ENCODE assay signal across 25 cellular contexts in the genomic region with DNA sequence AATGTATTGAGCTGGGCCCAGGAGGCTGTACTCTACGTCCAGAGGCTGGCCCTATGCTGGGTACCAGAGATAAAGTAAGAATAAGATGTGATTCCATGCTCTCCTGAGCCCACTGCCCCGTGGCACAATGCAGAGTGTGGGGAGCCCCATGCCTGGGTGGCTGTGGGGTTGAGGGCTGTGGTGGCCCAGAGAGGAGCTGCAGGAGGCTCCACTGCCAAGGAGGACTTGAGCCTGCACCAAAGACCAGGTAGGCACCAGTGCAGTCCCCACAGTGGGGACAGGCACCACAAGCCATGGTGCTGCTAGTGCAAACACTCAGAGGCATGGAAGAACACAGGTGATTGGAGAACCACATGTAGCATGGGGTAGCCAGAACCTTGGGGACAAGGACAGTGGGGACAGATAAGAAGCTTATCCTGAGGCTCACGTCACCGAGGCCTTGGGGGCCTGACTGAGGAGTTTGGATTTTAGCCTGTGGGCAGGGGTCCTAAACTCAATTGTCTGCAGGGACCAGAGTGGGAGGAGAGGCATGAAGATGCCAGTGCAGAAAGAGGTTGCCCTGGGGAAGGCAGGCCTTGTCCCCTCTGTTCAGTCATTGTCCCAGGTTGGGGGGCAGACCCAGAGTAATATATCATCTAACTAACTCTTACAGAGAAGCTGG. TPM values are rescaled to one million over a fixed set of nuclear protein-coding genes. Genes with fewer than 3 reads are reported as not detected.
DNase-seq lines count a peak whose midpoint lies in the region; ATAC-seq, FAIRE-seq and TF ChIP-seq lines count a peak whose summit lies in the region.
"Had no signal": no experiment of that assay in that cellular context is flagged by ENCODE, and none has a peak within 500 bp of the region (broad histone marks: within the 10 kb centered on the region; RNA-seq: fewer than 3 reads in every experiment).

No MANE protein-coding gene starts in this region.

- peak; percentile 17 for DNase-seq in Right ventricle myocardium superior
- DNase-seq in right atrium auricular region (ENCODE audit: low spot score), result no peak
- DNase-seq in coronary artery (ENCODE audit: low spot score), result peak; percentile 68
- peak; percentile 31 for DNase-seq in osteoblast (ENCODE audit: insufficient read length, low spot score, missing footprints)
- DNase-seq in tibial artery, result peak; percentile 12 to 54
- DNase-seq in H54 (ENCODE audit: insufficient read length, low spot score), result no peak
- no peak for DNase-seq in esophagus squamous epithelium (lab: John Stamatoyannopoulos, UW)
- DNase-seq: activated CD8-positive, alpha-beta memory T cell treated with anti-CD3 and anti-CD28 coated beads for 24 hours; cerebellar nuclear complex; DMS153; GOT3; NCI-H1092 treated with DMSO at 0.1 percent for 48 hours; NCI-H187 treated with DMSO at 0.1 percent for 48 hours; NCI-H69; trophoblast cell had no signal

- H3K4me3 ChIP-seq in right atrium auricular region (no peak overlapping the region), coronary artery (no peak overlapping the region), osteoblast (ENCODE audit: insufficient read depth, low read length) (no peak overlapping the region), tibial artery (no peak overlapping the region), esophagus squamous epithelium (no peak overlapping the region)
- H3K4me3 ChIP-seq: body of pancreas, neural progenitor cell, SK-N-MC had no signal

- H4K20me1 ChIP-seq in osteoblast (ENCODE audit: insufficient read depth, low read length), result no peaks in the 10 kb centered on the region

- no peak for ATAC-seq in Right ventricle myocardium superior (ENCODE audit: poor library complexity)
- no peak for ATAC-seq in HG02973 (IDR thresholded peaks at IDR 0.05; ENCODE audit: unreplicated experiment)
- ATAC-seq: activated CD4-positive, CD25-positive, alpha-beta regulatory T cell treated with anti-CD3 and anti-CD28 coated beads, Interleukin-2, amount 50 U/mL, for 24 hours; body of pancreas had no signal

- H3K27me3 ChIP-seq in right atrium auricular region (no peaks in the 10 kb centered on the region), osteoblast (ENCODE audit: insufficient read depth, low read length) (no peaks in the 10 kb centered on the region), tibial artery (no peaks in the 10 kb centered on the region), esophagus squamous epithelium (no peaks in the 10 kb centered on the region)
- H3K27me3 ChIP-seq: body of pancreas, neural progenitor cell had no signal

- H3K27ac ChIP-seq in right atrium auricular region, result no peak overlapping the region
- no peak overlapping the region for H3K27ac ChIP-seq in coronary artery
- no peak overlapping the region for H3K27ac ChIP-seq in osteoblast (ENCODE audit: low read depth, low read length)
- no peak overlapping the region for H3K27ac ChIP-seq in tibial artery
- H3K27ac ChIP-seq in esophagus squamous epithelium, result no peak overlapping the region
- H3K27ac ChIP-seq: body of pancreas, neural progenitor cell, SK-N-MC had no signal

- intact Hi-C loops in Right ventricle myocardium superior (cut with DNase I) (loop anchor here (5.0 kb wide), 1 partner anchor 127 kb away; the partner anchor contains the start of gene CSF1), tibial artery (cut with DNase I; ENCODE audit: low total_unique reads) (no loop called here), esophagus squamous epithelium (cut with DNase I) (no loop called here)

- no peak overlapping the region for H3K4me2 ChIP-seq in osteoblast (ENCODE audit: insufficient read depth, low read length)
- H3K4me2 ChIP-seq: neural progenitor cell had no signal

- H3K4me1 ChIP-seq in right atrium auricular region (peaks cover 0 to 43% of the 10 kb centered on the region in 2 donors), osteoblast (ENCODE audit: insufficient read depth, low read length) (peaks cover 25% of the 10 kb centered on the region), tibial artery (peaks cover 0 to 56% (median 38%) of the 10 kb centered on the region in 4 donors), esophagus squamous epithelium (peaks cover 9 to 76% (median 48%) of the 10 kb centered on the region in 3 donors)

- WGBS in esophagus squamous epithelium, 2 donors, result 82 to 90% methylated on average over 3 to 4 of the region's 4 CpGs

- H2AFZ ChIP-seq in osteoblast (ENCODE audit: low read length), result no peak overlapping the region
- H2AFZ ChIP-seq: neural progenitor cell had no signal

- no peaks in the 10 kb centered on the region for H3K9me3 ChIP-seq in right atrium auricular region
- H3K9me3 ChIP-seq in osteoblast (ENCODE audit: low read depth, low read length), result peaks cover 3% of the 10 kb centered on the region
- no peaks in the 10 kb centered on the region for H3K9me3 ChIP-seq in tibial artery
- no peaks in the 10 kb centered on the region for H3K9me3 ChIP-seq in esophagus squamous epithelium
- H3K9me3 ChIP-seq: body of pancreas had no signal

- no peak for FAIRE-seq in H54 (lab: Jason Lieb, UNC)
- FAIRE-seq: GM12892, TTC549 had no signal

- TF ChIP-seq POLR2A in H54 (IDR thresholded peaks at IDR 0.05; ENCODE audit: low read depth, low read length) (no peak), esophagus squamous epithelium (IDR thresholded peaks at IDR 0.05) (no peak)

- no peaks in the 10 kb centered on the region for H3K79me2 ChIP-seq in osteoblast (ENCODE audit: insufficient read depth, low read length)

- no peak for TF ChIP-seq CTCF in right atrium auricular region (IDR thresholded peaks at IDR 0.05)
- no peak for TF ChIP-seq CTCF in coronary artery (IDR thresholded peaks at IDR 0.05)
- TF ChIP-seq CTCF in osteoblast (IDR thresholded peaks at IDR 0.05; ENCODE audit: extremely low read depth, low read depth, low read length), result no peak
- TF ChIP-seq CTCF in tibial artery (IDR thresholded peaks at IDR 0.05), result no peak
- TF ChIP-seq CTCF in esophagus squamous epithelium (IDR thresholded peaks at IDR 0.05), result no peak

- H3K36me3 ChIP-seq in right atrium auricular region, result no peaks in the 10 kb centered on the region
- no peaks in the 10 kb centered on the region for H3K36me3 ChIP-seq in osteoblast (ENCODE audit: insufficient read depth, low read length)
- H3K36me3 ChIP-seq in tibial artery, result no peaks in the 10 kb centered on the region
- H3K36me3 ChIP-seq in esophagus squamous epithelium, result no peaks in the 10 kb centered on the region
- H3K36me3 ChIP-seq: neural progenitor cell had no signal

RNA-seq across cellular contexts. Expression of gene EPS8L3, which starts 21.9 kb away (rescaled TPM):
- total RNA-seq in Right ventricle myocardium superior (not detected), right atrium auricular region (under 1 TPM in 1 of 2 donors, not detected in 1; 0.19 TPM), osteoblast (not detected in 2 replicates), esophagus squamous epithelium (under 1 TPM in 1 of 4 donors, not detected in 3; 0.19 TPM)
- total RNA-seq: glomerular endothelial cell, lung microvascular endothelial cell, RPMI7951 had no signal

RNA-seq across cellular contexts. Expression of gene GSTM3, which starts 44.7 kb away (rescaled TPM):
- total RNA-seq in Right ventricle myocardium superior (112 TPM), right atrium auricular region (100 to 1,000 TPM; 121 to 197 TPM), osteoblast (49.9 and 50.1 TPM in 2 replicates), esophagus squamous epithelium (100 to 1,000 TPM in 2 of 4 donors, 10 to 100 TPM in 2; 86.2 to 273 (median 150) TPM)

Comparison
In these comparisons a context has a peak if more than half of its experiments do, and no peak if none do; other contexts are left out.
1. DNase-seq: peak in Right ventricle myocardium superior (single experiment), coronary artery (single experiment), osteoblast (single experiment) and tibial artery (2 of 2); none in right atrium auricular region (single experiment), H54 (single experiment) and esophagus squamous epithelium (single experiment).